Comparison of ENCODE assay signal across 30 cellular contexts in the genomic region with DNA sequence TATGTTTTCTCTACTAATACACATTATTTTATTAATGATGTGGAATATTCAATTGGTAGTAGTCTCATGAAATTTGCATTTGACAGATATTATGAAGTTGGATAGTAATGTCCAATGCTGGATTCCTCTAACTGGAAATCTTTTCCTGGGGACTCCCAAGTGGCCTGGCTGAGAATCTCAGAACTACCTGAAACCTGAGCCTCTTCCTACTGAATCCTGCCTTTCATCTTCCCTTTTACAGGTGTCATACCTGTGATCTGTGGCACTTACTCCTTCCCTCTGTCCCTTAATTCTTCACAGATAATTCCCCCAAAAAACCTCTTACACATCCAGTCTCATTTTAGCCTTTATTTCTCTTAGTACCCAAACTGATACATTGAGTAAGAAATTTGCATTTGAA.
"Had no signal": no experiment of that assay in that cellular context is flagged by ENCODE, and none has a peak within 500 bp of the region (broad histone marks: within the 10 kb centered on the region; RNA-seq: fewer than 3 reads in every experiment).

No MANE protein-coding gene starts in this region.

- H3K36me3 ChIP-seq: ascending aorta, cardiac muscle cell had no signal

- H3K4me3 Mint-ChIP-seq: activated CD4-positive, alpha-beta memory T cell treated with anti-CD3 and anti-CD28 coated beads, Interleukin-2, amount 10 ng/mL, durations not matched to agents 7 days and 5 days; activated CD8-positive, alpha-beta memory T cell treated with anti-CD3 and anti-CD28 coated beads, Interleukin-2, amount 10 ng/mL, durations not matched to agents 7 days and 5 days; activated naive CD4-positive, alpha-beta T cell treated with anti-CD3 and anti-CD28 coated beads, Interleukin-2, amount 50 U/mL, for 24 hours; activated naive CD8-positive, alpha-beta T cell treated with anti-CD3 and anti-CD28 coated beads, Interleukin-2, amount 10 ng/mL, durations not matched to agents 7 days and 5 days had no signal

- H3K9me3 Mint-ChIP-seq: activated naive CD4-positive, alpha-beta T cell treated with anti-CD3 and anti-CD28 coated beads, Interleukin-2, amount 50 U/mL, for 24 hours; activated naive CD8-positive, alpha-beta T cell treated with anti-CD3 and anti-CD28 coated beads, Interleukin-2, amount 10 ng/mL, durations not matched to agents 7 days and 5 days had no signal

- H3K9me3 ChIP-seq: ascending aorta had no signal

- H3K4me3 ChIP-seq: ascending aorta, cardiac muscle cell, PC-9 had no signal

- H3K27ac ChIP-seq: ascending aorta, cardiac muscle cell, KMS-11, PC-9, RWPE1, VCaP had no signal

- H3K27ac Mint-ChIP-seq: activated CD4-positive, alpha-beta memory T cell treated with anti-CD3 and anti-CD28 coated beads, Interleukin-2, amount 10 ng/mL, durations not matched to agents 7 days and 5 days; activated CD8-positive, alpha-beta memory T cell treated with anti-CD3 and anti-CD28 coated beads, Interleukin-2, amount 10 ng/mL, durations not matched to agents 7 days and 5 days; activated naive CD4-positive, alpha-beta T cell treated with anti-CD3 and anti-CD28 coated beads, Interleukin-2, amount 50 U/mL, for 24 hours; activated naive CD8-positive, alpha-beta T cell treated with anti-CD3 and anti-CD28 coated beads, Interleukin-2, amount 10 ng/mL, durations not matched to agents 7 days and 5 days had no signal

- H3K36me3 Mint-ChIP-seq: activated CD8-positive, alpha-beta memory T cell treated with anti-CD3 and anti-CD28 coated beads, Interleukin-2, amount 10 ng/mL, durations not matched to agents 7 days and 5 days; activated naive CD4-positive, alpha-beta T cell treated with anti-CD3 and anti-CD28 coated beads, Interleukin-2, amount 50 U/mL, for 24 hours; activated naive CD8-positive, alpha-beta T cell treated with anti-CD3 and anti-CD28 coated beads, Interleukin-2, amount 10 ng/mL, durations not matched to agents 7 days and 5 days had no signal

- H3K4me1 ChIP-seq: ascending aorta had no signal

- ATAC-seq: activated CD8-positive, alpha-beta memory T cell treated with anti-CD3 and anti-CD28 coated beads, Interleukin-2, amount 10 ng/mL, durations not matched to agents 7 days and 5 days; Right ventricle myocardium inferior had no signal

- DNase-seq: activated CD4-positive, alpha-beta memory T cell treated with anti-CD3 and anti-CD28 coated beads, Interleukin-2, amount 10 ng/mL, durations not matched to agents 7 days and 5 days; activated CD4-positive, alpha-beta T cell treated with anti-CD3 and anti-CD28 coated beads for 1 hour; activated CD4-positive, alpha-beta T cell treated with anti-CD3 and anti-CD28 coated beads for 48 hours; activated CD4-positive, CD25-positive, alpha-beta regulatory T cell; activated CD8-positive, alpha-beta memory T cell treated with anti-CD3 and anti-CD28 coated beads for 24 hours; activated CD8-positive, alpha-beta memory T cell treated with anti-CD3 and anti-CD28 coated beads, Interleukin-2, amount 10 ng/mL, durations not matched to agents 7 days and 5 days; activated CD8-positive, alpha-beta memory T cell treated with anti-CD3 and anti-CD28 coated beads, Interleukin-2, amount 50 U/mL, for 48 hours; activated effector memory CD4-positive, alpha-beta T cell treated with Interleukin-2 at 50 U/mL for 16 hours; activated naive CD8-positive, alpha-beta T cell treated with anti-CD3 and anti-CD28 coated beads, Interleukin-2, amount 10 ng/mL, durations not matched to agents 7 days and 5 days; activated T-cell treated with anti-CD3 and anti-CD28 coated beads, Interleukin-2, amount 50 U/mL, for 48 hours; amygdala; MM.1S; MV-4-11; NCI-H1092; NCI-H1694; NCI-H510A; NCI-H526; PC-9; SIG-M5; SW 1271; T-helper 1 cell; T-helper 2 cell; T-helper 9 cell had no signal

- H3K27me3 Mint-ChIP-seq: activated CD4-positive, alpha-beta memory T cell treated with anti-CD3 and anti-CD28 coated beads, Interleukin-2, amount 10 ng/mL, durations not matched to agents 7 days and 5 days; activated CD8-positive, alpha-beta memory T cell treated with anti-CD3 and anti-CD28 coated beads, Interleukin-2, amount 10 ng/mL, durations not matched to agents 7 days and 5 days; activated naive CD4-positive, alpha-beta T cell treated with anti-CD3 and anti-CD28 coated beads, Interleukin-2, amount 50 U/mL, for 24 hours; activated naive CD8-positive, alpha-beta T cell treated with anti-CD3 and anti-CD28 coated beads, Interleukin-2, amount 10 ng/mL, durations not matched to agents 7 days and 5 days had no signal

- H3K4me1 Mint-ChIP-seq: activated CD4-positive, alpha-beta memory T cell treated with anti-CD3 and anti-CD28 coated beads, Interleukin-2, amount 10 ng/mL, durations not matched to agents 7 days and 5 days; activated CD8-positive, alpha-beta memory T cell treated with anti-CD3 and anti-CD28 coated beads, Interleukin-2, amount 10 ng/mL, durations not matched to agents 7 days and 5 days; activated naive CD4-positive, alpha-beta T cell treated with anti-CD3 and anti-CD28 coated beads, Interleukin-2, amount 50 U/mL, for 24 hours; activated naive CD8-positive, alpha-beta T cell treated with anti-CD3 and anti-CD28 coated beads, Interleukin-2, amount 10 ng/mL, durations not matched to agents 7 days and 5 days had no signal

- H3K27me3 ChIP-seq: ascending aorta, cardiac muscle cell had no signal
